In genomic region chr11:46271407-46271806, GRCh38 we compare ENCODE assay signal across 2 cellular contexts.
A peak's percentile ranks its signal among the peaks of the same experiment; 100 is the strongest.
TF ChIP-seq lines count a peak whose summit lies in the region.

No MANE protein-coding gene starts in this region.

TF ChIP-seq in HepG2, 621 proteins besides CTCF, POLR2A, EP300 and RAD21:
- TF ChIP-seq ZKSCAN8 (CRISPR knock-in tag; IDR thresholded peaks at IDR 0.05; ENCODE audit: borderline replicate concordance) (peak; percentile 46; the same call in 1 of the 2 replicates), ARNT (IDR thresholded peaks at IDR 0.05) (no peak)
TF ChIP-seq in HepG2: peak in this region for 1.

TF ChIP-seq in K562, 482 proteins besides CTCF, POLR2A, EP300 and RAD21:
- TF ChIP-seq ZKSCAN8 (CRISPR knock-in tag; IDR thresholded peaks at IDR 0.05) (peak; percentile 80), PPARD (CRISPR knock-in tag; IDR thresholded peaks at IDR 0.05) (no peak)
